Comparison of ENCODE assay signal across 12 cellular contexts in the genomic region with DNA sequence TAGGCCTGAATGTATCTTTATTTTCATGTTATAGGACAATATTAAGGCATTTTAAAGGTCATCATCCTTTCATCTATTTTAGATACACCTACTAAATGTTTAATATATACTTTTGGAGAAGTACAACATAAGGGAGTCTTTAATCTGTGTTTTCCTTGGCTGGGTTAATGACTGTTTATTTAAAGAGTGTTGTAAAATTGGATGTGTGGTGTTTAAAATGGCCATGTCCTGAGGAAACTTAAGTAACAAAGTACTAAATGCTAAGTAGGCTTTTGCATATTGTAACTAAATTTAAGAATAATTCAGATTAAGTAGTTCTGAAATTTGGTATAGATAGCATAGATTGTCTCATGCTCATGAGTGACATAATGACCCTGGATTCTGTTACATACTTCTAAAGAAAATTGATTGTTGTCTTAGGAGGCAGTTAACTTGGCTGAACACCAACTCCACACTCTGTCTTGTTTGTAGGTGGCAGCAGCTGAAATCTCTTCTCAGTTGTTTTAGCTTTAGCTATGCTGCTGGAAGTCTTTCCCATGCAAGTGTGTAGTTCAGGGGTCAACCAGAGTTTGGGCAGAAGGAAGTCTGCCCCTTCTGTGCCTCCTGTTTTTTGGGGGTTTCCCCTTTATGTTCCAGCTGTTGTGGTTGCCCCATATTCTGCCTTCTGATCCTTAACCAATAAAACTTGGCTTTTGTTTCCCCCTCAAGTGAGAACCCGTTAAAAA. TPM values are rescaled to one million over a fixed set of nuclear protein-coding genes. Genes with fewer than 3 reads are reported as not detected.
DNase-seq lines count a peak whose midpoint lies in the region; ATAC-seq and TF ChIP-seq lines count a peak whose summit lies in the region.
"Had no signal": no experiment of that assay in that cellular context is flagged by ENCODE, and none has a peak within 500 bp of the region (broad histone marks: within the 10 kb centered on the region; RNA-seq: fewer than 3 reads in every experiment).

No MANE protein-coding gene starts in this region.

- no peak overlapping the region for H3K9ac ChIP-seq in SK-N-MC (ENCODE audit: insufficient read length)

- DNase-seq in cardiac muscle cell (ENCODE audit: low read depth in 1 of 2, low spot score in 1 of 2) (peak in 1 of 2 donors; percentile 42), right atrium auricular region (ENCODE audit: low spot score) (no peak), SK-N-MC (ENCODE audit: low read depth, low spot score) (no peak), left ventricle myocardium superior (no peak), upper lobe of right lung (no peak), psoas muscle (no peak), DMS114 treated with DMSO at 0.1 percent for 48 hours (lab: John Stamatoyannopoulos, UW; ENCODE audit: unreplicated experiment) (no peak)
- DNase-seq: activated T-cell treated with anti-CD3 and anti-CD28 coated beads, Interleukin-2, amount 50 U/mL, for 48 hours; glutamatergic neuron had no signal

- no peaks in the 10 kb centered on the region for H3K9me3 ChIP-seq in cardiac muscle cell (ENCODE audit: low read depth)
- no peaks in the 10 kb centered on the region for H3K9me3 ChIP-seq in right atrium auricular region
- H3K9me3 ChIP-seq in SK-N-MC (ENCODE audit: low read depth, low read length): no peaks in the 10 kb centered on the region
- no peaks in the 10 kb centered on the region for H3K9me3 ChIP-seq in upper lobe of right lung
- no peaks in the 10 kb centered on the region for H3K9me3 ChIP-seq in psoas muscle
- H3K9me3 ChIP-seq: HAP-1 had no signal

- H3K4me1 ChIP-seq in cardiac muscle cell (ENCODE audit: low read depth) (no peaks in the 10 kb centered on the region), right atrium auricular region (peaks cover 0 to 11% of the 10 kb centered on the region in 2 donors), upper lobe of right lung (peaks cover 2% of the 10 kb centered on the region), psoas muscle (no peaks in the 10 kb centered on the region)

- TF ChIP-seq CTCF in cardiac muscle cell (IDR thresholded peaks at IDR 0.05; ENCODE audit: low read depth, low read length) (no peak), right atrium auricular region (IDR thresholded peaks at IDR 0.05) (no peak), upper lobe of right lung (IDR thresholded peaks at IDR 0.05) (no peak), psoas muscle (IDR thresholded peaks at IDR 0.05) (no peak)

- H3K27me3 ChIP-seq in cardiac muscle cell: no peaks in the 10 kb centered on the region
- no peaks in the 10 kb centered on the region for H3K27me3 ChIP-seq in right atrium auricular region
- no peaks in the 10 kb centered on the region for H3K27me3 ChIP-seq in upper lobe of right lung
- H3K27me3 ChIP-seq in psoas muscle (ENCODE audit: insufficient read depth in 3 of 3, low read length in 2 of 3): no peaks in the 10 kb centered on the region
- H3K27me3 ChIP-seq: BLaER1 treated with 17β-estradiol and CSF1 and Interleukin-3, amounts not matched to agents 10 nM and 100 nM had no signal

- H3K4me3 ChIP-seq in cardiac muscle cell: no peak overlapping the region
- no peak overlapping the region for H3K4me3 ChIP-seq in right atrium auricular region
- no peak overlapping the region for H3K4me3 ChIP-seq in SK-N-MC
- no peak overlapping the region for H3K4me3 ChIP-seq in upper lobe of right lung
- no peak overlapping the region for H3K4me3 ChIP-seq in psoas muscle
- H3K4me3 ChIP-seq: BLaER1 treated with 17β-estradiol and CSF1 and Interleukin-3, amounts not matched to agents 10 nM and 100 nM; HAP-1 had no signal

- H3K36me3 ChIP-seq in cardiac muscle cell (peaks cover 54% of the 10 kb centered on the region), right atrium auricular region (peaks cover 84% of the 10 kb centered on the region), SK-N-MC (ENCODE audit: insufficient read depth, low read length) (peaks cover 98% of the 10 kb centered on the region), upper lobe of right lung (peaks cover 98% of the 10 kb centered on the region), psoas muscle (ENCODE audit: insufficient read depth in 1 of 2, low read depth in 1 of 2) (peaks cover 3 to 95% of the 10 kb centered on the region in 2 donors)

- 15 to 30% (median 19%) methylated on average over 1 of the region's 1 CpG for WGBS in psoas muscle, 3 donors

- peak overlapping the region; percentile 15 for H3K27ac ChIP-seq in cardiac muscle cell
- no peak overlapping the region for H3K27ac ChIP-seq in right atrium auricular region
- peak overlapping the region; percentile 52 for H3K27ac ChIP-seq in SK-N-MC
- no peak overlapping the region for H3K27ac ChIP-seq in upper lobe of right lung
- H3K27ac ChIP-seq in psoas muscle: no peak overlapping the region

- ATAC-seq in left ventricle myocardium superior: peak; percentile 25
- ATAC-seq in upper lobe of right lung: peak; percentile 29
- no peak for ATAC-seq in HG02973 (IDR thresholded peaks at IDR 0.05; ENCODE audit: unreplicated experiment)
- ATAC-seq in psoas muscle: no peak

- intact Hi-C loops in left ventricle myocardium superior (cut with micrococcal nuclease): no loop called here
- intact Hi-C loops in upper lobe of right lung (cut with DNase I): no loop called here
- intact Hi-C loops in psoas muscle (cut with DNase I): no loop called here

RNA-seq across cellular contexts. Expression of a gene that starts 29.2 kb away (rescaled TPM):
- total RNA-seq in cardiac muscle cell (112 and 250 TPM in 2 replicates), right atrium auricular region (100 to 1,000 TPM in 1 of 2 donors, 10 to 100 TPM in 1; 52.9 to 153 TPM), left ventricle myocardium superior (314 TPM), upper lobe of right lung (65.6 TPM), psoas muscle (100 to 1,000 TPM; 148 to 219 (median 161) TPM)
- polyA plus RNA-seq in cardiac muscle cell (175 and 199 TPM in 2 replicates), psoas muscle (100 to 1,000 TPM; 136 to 284 (median 183) TPM)

Comparison
In these comparisons a context has a peak if more than half of its experiments do, and no peak if none do; other contexts are left out.
1. H3K27ac ChIP-seq: peak in cardiac muscle cell (single experiment) and SK-N-MC (single experiment); none in right atrium auricular region (0 of 2), upper lobe of right lung (single experiment) and psoas muscle (single experiment).
2. ATAC-seq: peak in left ventricle myocardium superior (single experiment) and upper lobe of right lung (single experiment); none in HG02973 (single experiment) and psoas muscle (0 of 4).